8 cellular contexts compared by ENCODE assay signal in the genomic region with DNA sequence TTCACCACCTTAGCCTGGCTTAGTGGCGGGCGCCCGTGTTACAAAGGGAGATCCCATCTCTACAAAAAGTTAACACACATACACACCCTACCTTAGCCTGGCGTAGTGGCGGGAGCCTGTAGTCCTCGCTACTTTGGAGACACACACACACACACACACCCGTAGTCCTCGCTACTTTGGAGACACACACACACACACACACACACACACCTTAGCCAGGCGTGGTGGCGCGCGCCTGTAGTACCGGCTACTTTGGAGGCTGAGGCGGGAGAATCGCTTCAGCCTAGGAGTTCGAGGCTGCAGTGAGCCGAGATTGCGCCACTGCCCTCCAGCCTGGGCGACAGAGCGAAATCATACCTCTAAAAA. TPM values are rescaled to one million over a fixed set of nuclear protein-coding genes. Genes with fewer than 3 reads are reported as not detected.
DNase-seq lines count a peak whose midpoint lies in the region; ATAC-seq and TF ChIP-seq lines count a peak whose summit lies in the region.

No MANE protein-coding gene starts in this region.

- H3K27me3 ChIP-seq in MG63 (no peaks in the 10 kb centered on the region), adipocyte (replicated peaks; ENCODE audit: control insufficient read depth, insufficient read depth, low read length) (no peaks in the 10 kb centered on the region), iPS-18a (ENCODE audit: control insufficient read depth, insufficient read depth, low read length) (peaks cover 12% of the 10 kb centered on the region)

- ATAC-seq in GM19463 (IDR thresholded peaks at IDR 0.05; ENCODE audit: unreplicated experiment), result peak; percentile 1

- DNase-seq in AG10803 (ENCODE audit: low read depth) (peak; percentile 25), MG63 (no peak), adipocyte (ENCODE audit: low read depth) (no peak), COLO829 (ENCODE audit: low spot score) (no peak), LoVo (ENCODE audit: low spot score) (no peak)
- DNase-seq in stimulated activated CD8-positive, alpha-beta memory T cell treated with anti-CD3 and anti-CD28 coated beads, Interleukin-4, amount 100 ng/mL, for 48 hours, result peak; percentile 54

- H3K4me3 ChIP-seq in AG10803 (ENCODE audit: low read length) (peak overlapping the region; percentile 80), MG63 (peak overlapping the region; percentile 91), adipocyte (ENCODE audit: low read length) (peak overlapping the region; percentile 88), iPS-18a (ENCODE audit: low read length) (peak overlapping the region; percentile 72)

- no peak overlapping the region for H3K27ac ChIP-seq in iPS-18a (ENCODE audit: low read length)

- no peak for TF ChIP-seq CTCF in AG10803 (conservative IDR thresholded peaks at IDR 0.05; ENCODE audit: low read length)

- H3K4me1 ChIP-seq in adipocyte (ENCODE audit: control insufficient read depth, insufficient read depth, low read length) (peaks cover 55% of the 10 kb centered on the region), iPS-18a (ENCODE audit: control insufficient read depth, low read depth, low read length) (peaks cover 9% of the 10 kb centered on the region)

- peaks cover 22% of the 10 kb centered on the region for H3K36me3 ChIP-seq in MG63
- H3K36me3 ChIP-seq in adipocyte (ENCODE audit: control insufficient read depth, insufficient read depth, low read length, severe bottlenecking), result no peaks in the 10 kb centered on the region
- no peaks in the 10 kb centered on the region for H3K36me3 ChIP-seq in iPS-18a (ENCODE audit: control insufficient read depth, low read depth, low read length)

- H3K9ac ChIP-seq in adipocyte (ENCODE audit: low read length) (peak overlapping the region; percentile 94), iPS-18a (ENCODE audit: low read length) (peak overlapping the region; percentile 65)

- H3K9me3 ChIP-seq in MG63, result no peaks in the 10 kb centered on the region; the same call in 1 of the 2 replicates
- H3K9me3 ChIP-seq in adipocyte (ENCODE audit: control insufficient read depth, low read length), result no peaks in the 10 kb centered on the region
- H3K9me3 ChIP-seq in iPS-18a (ENCODE audit: control insufficient read depth, low read depth, low read length), result no peaks in the 10 kb centered on the region

RNA-seq across cellular contexts. Expression of gene CCNY, which starts 0.6 kb away (rescaled TPM):
- 36.1 and 47.2 TPM in 2 replicates for total RNA-seq in MG63 (2014; rRNA removed; shearing (Covaris generic); ENCODE audit: low replicate concordance)

Comparison
In these comparisons a context has a peak if more than half of its experiments do, and no peak if none do; other contexts are left out.
1. DNase-seq: peak in AG10803 (single experiment) and stimulated activated CD8-positive, alpha-beta memory T cell treated with anti-CD3 and anti-CD28 coated beads, Interleukin-4, amount 100 ng/mL, for 48 hours (single experiment); none in MG63 (single experiment), adipocyte (single experiment), COLO829 (single experiment) and LoVo (single experiment).
2. Peak in every context shown above with its lines, with median percentiles within 50 percentile points of each other: H3K4me3 ChIP-seq.